ENCODE assay signal across 9 cellular contexts in the genomic region with DNA sequence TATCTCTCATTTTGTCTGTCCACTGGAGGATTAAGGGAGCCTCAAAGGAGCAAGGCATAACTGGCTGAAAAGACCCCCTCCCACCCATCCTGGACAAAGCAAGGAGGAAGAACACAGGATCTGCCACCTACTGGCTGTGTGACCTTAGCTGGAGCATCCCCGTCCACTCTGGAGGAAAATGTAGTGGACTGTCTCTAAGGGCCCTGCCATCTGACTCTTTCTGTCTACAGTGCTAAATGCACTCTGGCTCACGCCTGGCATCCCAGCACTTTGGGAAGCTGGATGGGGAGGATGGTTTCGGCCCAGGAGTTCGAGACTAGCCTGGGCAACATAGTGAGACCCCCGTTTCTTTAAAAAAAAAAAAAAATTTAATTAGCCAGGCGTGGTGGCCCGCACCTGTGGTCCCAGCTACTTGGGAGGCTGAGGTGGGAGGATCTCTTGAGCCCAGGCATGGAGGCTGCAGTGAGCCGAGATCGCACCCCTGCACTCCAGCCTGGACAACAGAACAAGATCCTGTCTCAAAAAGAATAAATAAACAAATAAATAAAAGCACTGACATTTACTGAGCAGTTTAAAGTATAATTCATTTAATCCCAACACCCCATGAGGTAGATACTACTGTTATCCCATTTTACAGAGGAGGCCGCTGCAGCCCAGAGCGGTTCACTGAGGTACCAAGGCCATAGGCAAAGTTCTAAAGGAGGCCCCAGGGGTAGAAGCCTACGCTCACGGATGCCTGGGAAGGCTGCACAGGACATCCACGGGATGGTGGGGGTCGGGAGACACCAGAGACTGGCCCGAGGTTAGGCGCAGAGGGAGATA. TPM values are rescaled to one million over a fixed set of nuclear protein-coding genes. Genes with fewer than 3 reads are reported as not detected.
DNase-seq lines count a peak whose midpoint lies in the region; TF ChIP-seq lines count a peak whose summit lies in the region.
"Had no signal": no experiment of that assay in that cellular context is flagged by ENCODE, and none has a peak within 500 bp of the region (broad histone marks: within the 10 kb centered on the region; RNA-seq: fewer than 3 reads in every experiment).

No MANE protein-coding gene starts in this region.

- peak overlapping the region; percentile 86 for H3K4me3 ChIP-seq in SU-DHL-6 (ENCODE audit: insufficient read depth, low read length, poor library complexity, severe bottlenecking)
- H3K4me3 ChIP-seq in fibroblast of the aortic adventitia (ENCODE audit: low read depth, low read length): peak overlapping the region; percentile 91
- peak overlapping the region; percentile 73 for H3K4me3 ChIP-seq in trophoblast cell (ENCODE audit: low read depth, low read length)

- peak overlapping the region; percentile 44 for H2BK120ac ChIP-seq in trophoblast cell (ENCODE audit: insufficient read depth, low read length, poor library complexity)

- DNase-seq in NCI-H82 (lab: John Stamatoyannopoulos, UW): peak; percentile 24
- DNase-seq in NCI-H82 treated with DMSO at 0.1 percent for 48 hours (lab: John Stamatoyannopoulos, UW; ENCODE audit: unreplicated experiment): no peak
- DNase-seq in fibroblast of the aortic adventitia (ENCODE audit: low read depth): no peak
- DNase-seq in trophoblast cell: no peak
- DNase-seq in mucosa of gallbladder (ENCODE audit: low spot score): no peak
- no peak for DNase-seq in NCI-H1092 treated with DMSO at 0.1 percent for 48 hours (lab: John Stamatoyannopoulos, UW)
- no peak for DNase-seq in AG08395 (ENCODE audit: low spot score)

- H2AK5ac ChIP-seq in trophoblast cell (ENCODE audit: low read length): peak overlapping the region; percentile 89

- H3K27me3 ChIP-seq in SU-DHL-6 (ENCODE audit: low read length) (no peaks in the 10 kb centered on the region), trophoblast cell (ENCODE audit: insufficient read depth, low read length) (no peaks in the 10 kb centered on the region)

- WGBS in trophoblast cell (ENCODE audit: extremely low coverage, insufficient coverage, insufficient read length): no CpG with 5 or more reads among the region's 17 CpGs

- H3K18ac ChIP-seq in trophoblast cell (ENCODE audit: low read length): peak overlapping the region; percentile 94

- H3K14ac ChIP-seq in trophoblast cell (ENCODE audit: low read length): peak overlapping the region; percentile 74

- H3K79me2 ChIP-seq in SU-DHL-6 (ENCODE audit: insufficient read depth, low read length) (peaks cover 6% of the 10 kb centered on the region; the same call in 1 of the 2 replicates), trophoblast cell (ENCODE audit: control insufficient read depth, insufficient read depth, low read length, poor library complexity) (peaks cover 7% of the 10 kb centered on the region)

- no peaks in the 10 kb centered on the region for H3K9me2 ChIP-seq in SU-DHL-6 (replicated peaks; ENCODE audit: insufficient read depth, low read length)

- H3K4me2 ChIP-seq in SU-DHL-6 (ENCODE audit: low read depth, low read length, poor library complexity, severe bottlenecking) (peak overlapping the region; percentile 90), trophoblast cell (ENCODE audit: low read length) (peak overlapping the region; percentile 79)

- TF ChIP-seq CTCF in SU-DHL-6 (IDR thresholded peaks at IDR 0.05; ENCODE audit: insufficient read depth, low read length, poor library complexity, severe bottlenecking): no peak
- peak; percentile 24 for TF ChIP-seq CTCF in fibroblast of the aortic adventitia (IDR thresholded peaks at IDR 0.05; ENCODE audit: insufficient read depth, low read length)

- H3K9ac ChIP-seq in SU-DHL-6 (ENCODE audit: low read length) (peak overlapping the region; percentile 71), trophoblast cell (ENCODE audit: low read length) (no peak overlapping the region)

- H3K79me1 ChIP-seq in trophoblast cell (ENCODE audit: low read length): peaks cover 11% of the 10 kb centered on the region

- peak overlapping the region; percentile 64 for H2AFZ ChIP-seq in SU-DHL-6 (ENCODE audit: low read depth, low read length, severe bottlenecking)
- H2AFZ ChIP-seq in trophoblast cell (ENCODE audit: insufficient read depth, low read length, poor library complexity): peak overlapping the region; percentile 97

- H3K9me3 ChIP-seq in SU-DHL-6 (ENCODE audit: insufficient read depth, low read length) (no peaks in the 10 kb centered on the region), trophoblast cell (ENCODE audit: insufficient read depth, low read depth, low read length) (no peaks in the 10 kb centered on the region)

- H4K8ac ChIP-seq in trophoblast cell (ENCODE audit: low read depth, low read length): peak overlapping the region; percentile 85

- H4K20me1 ChIP-seq in SU-DHL-6 (ENCODE audit: low read depth, low read length): no peaks in the 10 kb centered on the region

- H2BK5ac ChIP-seq in trophoblast cell (ENCODE audit: low read depth, low read length, poor library complexity): no peak overlapping the region

- H2BK12ac ChIP-seq in trophoblast cell (ENCODE audit: low read length): peak overlapping the region; percentile 46

- H3K23ac ChIP-seq in trophoblast cell (ENCODE audit: low read length): no peak overlapping the region

- no peaks in the 10 kb centered on the region for H3F3A ChIP-seq in SU-DHL-6 (ENCODE audit: insufficient read depth)

- peak overlapping the region; percentile 74 for H4K91ac ChIP-seq in trophoblast cell (ENCODE audit: low read depth, low read length)

- H3K36me3 ChIP-seq in SU-DHL-6 (ENCODE audit: low read length) (no peaks in the 10 kb centered on the region), trophoblast cell (ENCODE audit: control insufficient read depth in 1 of 2, insufficient read depth in 2 of 2, low read length in 2 of 2) (no peaks in the 10 kb centered on the region)

- peak overlapping the region; percentile 65 for H3K4ac ChIP-seq in trophoblast cell (ENCODE audit: low read depth, low read length)

- peak overlapping the region; percentile 89 for H4K12ac ChIP-seq in trophoblast cell (ENCODE audit: low read depth, low read length)

- H3K4me1 ChIP-seq in trophoblast cell (ENCODE audit: control insufficient read depth in 1 of 2, insufficient read depth in 2 of 2, low read length in 2 of 2): peaks cover 8 to 20% of the 10 kb centered on the region in 2 experiments

- H3K27ac ChIP-seq in SU-DHL-6 (ENCODE audit: low read depth, low read length) (no peak overlapping the region), trophoblast cell (ENCODE audit: low read depth, low read length) (no peak overlapping the region)

RNA-seq across cellular contexts. Expression of a gene that starts 1.1 kb away (rescaled TPM):
- total RNA-seq in fibroblast of the aortic adventitia (ENCODE audit: low replicate concordance) (28.9 and 51.5 TPM in 2 replicates), mucosa of gallbladder (75.5 TPM)
- 16.7 and 16.9 TPM in 2 replicates for polyA plus RNA-seq in trophoblast cell (2013)

RNA-seq across cellular contexts. Expression of a gene that starts 15.9 kb away (rescaled TPM):
- not detected in 2 replicates for total RNA-seq in fibroblast of the aortic adventitia (ENCODE audit: low replicate concordance)
- 0.14 and 0.19 TPM in 2 replicates for polyA plus RNA-seq in trophoblast cell (2013)
- total RNA-seq in mucosa of gallbladder: 2.3 TPM
- total RNA-seq: Daoy had no signal

RNA-seq across cellular contexts. Expression of a gene that starts 54.8 kb away (rescaled TPM):
- total RNA-seq in fibroblast of the aortic adventitia (ENCODE audit: low replicate concordance) (2.3 and 4.3 TPM in 2 replicates), mucosa of gallbladder (4.0 TPM)
- 16.6 and 16.7 TPM in 2 replicates for polyA plus RNA-seq in trophoblast cell (2013)
